Comparison of ENCODE assay signal across 1 cellular context in the genomic region with DNA sequence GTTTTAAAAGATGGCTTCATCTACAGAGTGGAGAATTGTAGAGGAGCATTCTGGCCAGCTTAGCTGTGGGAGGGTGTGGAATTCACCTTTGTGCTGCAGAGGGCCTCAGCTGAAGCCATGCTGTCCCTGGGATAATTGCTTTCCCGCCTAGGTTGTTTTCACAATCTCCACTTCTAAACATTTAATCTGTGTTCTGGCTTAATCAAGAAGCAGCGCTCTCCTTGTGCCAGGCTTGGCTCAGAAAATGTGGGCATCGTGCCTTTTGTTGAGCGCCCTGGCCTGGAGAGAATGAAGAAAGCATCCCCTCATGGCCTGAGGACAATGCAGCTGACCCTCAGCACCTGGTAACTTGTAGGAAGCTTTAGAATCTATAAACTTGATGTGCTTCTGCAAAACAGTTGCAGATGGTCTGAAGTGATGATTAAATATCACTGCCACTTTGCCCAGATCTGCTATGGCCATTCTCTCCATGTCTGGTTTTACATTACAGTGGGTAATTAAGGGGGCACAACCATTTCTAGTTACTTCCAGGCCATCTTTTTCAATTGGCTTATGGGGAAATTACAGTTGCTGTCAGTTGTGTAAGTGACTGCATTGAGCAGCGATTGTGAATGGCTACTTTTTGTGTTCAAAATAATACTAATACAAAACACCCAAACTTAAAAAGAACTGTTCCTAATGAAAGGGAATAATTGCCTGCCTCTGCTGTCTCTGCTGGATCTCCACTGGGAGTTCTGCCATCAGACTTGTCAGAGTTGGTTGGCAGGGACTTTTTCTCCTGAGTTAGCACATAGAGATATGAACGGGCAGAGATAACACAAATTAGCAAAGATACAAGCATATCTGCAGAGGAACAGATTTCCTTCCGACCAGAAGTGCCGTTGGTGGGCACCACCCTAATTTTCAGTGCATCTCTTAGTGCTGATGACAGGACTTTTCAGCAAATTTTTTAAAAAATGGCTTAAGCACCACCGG.
TF ChIP-seq lines count a peak whose summit lies in the region.

No MANE protein-coding gene starts in this region.

TF ChIP-seq in K562, 482 proteins besides CTCF, POLR2A, EP300 and RAD21 (continued from another document):
- TF ChIP-seq, protein P1, sequence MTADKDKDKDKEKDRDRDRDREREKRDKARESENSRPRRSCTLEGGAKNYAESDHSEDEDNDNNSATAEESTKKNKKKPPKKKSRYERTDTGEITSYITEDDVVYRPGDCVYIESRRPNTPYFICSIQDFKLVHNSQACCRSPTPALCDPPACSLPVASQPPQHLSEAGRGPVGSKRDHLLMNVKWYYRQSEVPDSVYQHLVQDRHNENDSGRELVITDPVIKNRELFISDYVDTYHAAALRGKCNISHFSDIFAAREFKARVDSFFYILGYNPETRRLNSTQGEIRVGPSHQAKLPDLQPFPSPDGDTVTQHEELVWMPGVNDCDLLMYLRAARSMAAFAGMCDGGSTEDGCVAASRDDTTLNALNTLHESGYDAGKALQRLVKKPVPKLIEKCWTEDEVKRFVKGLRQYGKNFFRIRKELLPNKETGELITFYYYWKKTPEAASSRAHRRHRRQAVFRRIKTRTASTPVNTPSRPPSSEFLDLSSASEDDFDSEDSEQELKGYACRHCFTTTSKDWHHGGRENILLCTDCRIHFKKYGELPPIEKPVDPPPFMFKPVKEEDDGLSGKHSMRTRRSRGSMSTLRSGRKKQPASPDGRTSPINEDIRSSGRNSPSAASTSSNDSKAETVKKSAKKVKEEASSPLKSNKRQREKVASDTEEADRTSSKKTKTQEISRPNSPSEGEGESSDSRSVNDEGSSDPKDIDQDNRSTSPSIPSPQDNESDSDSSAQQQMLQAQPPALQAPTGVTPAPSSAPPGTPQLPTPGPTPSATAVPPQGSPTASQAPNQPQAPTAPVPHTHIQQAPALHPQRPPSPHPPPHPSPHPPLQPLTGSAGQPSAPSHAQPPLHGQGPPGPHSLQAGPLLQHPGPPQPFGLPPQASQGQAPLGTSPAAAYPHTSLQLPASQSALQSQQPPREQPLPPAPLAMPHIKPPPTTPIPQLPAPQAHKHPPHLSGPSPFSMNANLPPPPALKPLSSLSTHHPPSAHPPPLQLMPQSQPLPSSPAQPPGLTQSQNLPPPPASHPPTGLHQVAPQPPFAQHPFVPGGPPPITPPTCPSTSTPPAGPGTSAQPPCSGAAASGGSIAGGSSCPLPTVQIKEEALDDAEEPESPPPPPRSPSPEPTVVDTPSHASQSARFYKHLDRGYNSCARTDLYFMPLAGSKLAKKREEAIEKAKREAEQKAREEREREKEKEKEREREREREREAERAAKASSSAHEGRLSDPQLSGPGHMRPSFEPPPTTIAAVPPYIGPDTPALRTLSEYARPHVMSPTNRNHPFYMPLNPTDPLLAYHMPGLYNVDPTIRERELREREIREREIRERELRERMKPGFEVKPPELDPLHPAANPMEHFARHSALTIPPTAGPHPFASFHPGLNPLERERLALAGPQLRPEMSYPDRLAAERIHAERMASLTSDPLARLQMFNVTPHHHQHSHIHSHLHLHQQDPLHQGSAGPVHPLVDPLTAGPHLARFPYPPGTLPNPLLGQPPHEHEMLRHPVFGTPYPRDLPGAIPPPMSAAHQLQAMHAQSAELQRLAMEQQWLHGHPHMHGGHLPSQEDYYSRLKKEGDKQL (CRISPR knock-in tag; IDR thresholded peaks at IDR 0.05; ENCODE audit: borderline replicate concordance) = no peak
- TF ChIP-seq ZNF583 (CRISPR knock-in tag; IDR thresholded peaks at IDR 0.05) (no peak), MEIS2 (IDR thresholded peaks at IDR 0.05; ENCODE audit: partially characterized antibody) (peak; percentile 37), POLR2B (IDR thresholded peaks at IDR 0.05; ENCODE audit: low read depth, partially characterized antibody) (no peak), NFRKB (IDR thresholded peaks at IDR 0.05; ENCODE audit: low read depth) (no peak), SP1 (CRISPR knock-in tag; IDR thresholded peaks at IDR 0.05) (no peak), NFIC (IDR thresholded peaks at IDR 0.05) (no peak), C11orf30 (IDR thresholded peaks at IDR 0.05; ENCODE audit: low read depth) (peak; percentile 9; the same call in 1 of the 2 replicates), GTF2A2 (tag; IDR thresholded peaks at IDR 0.05) (no peak), MTA1 (IDR thresholded peaks at IDR 0.05; ENCODE audit: borderline replicate concordance) (no peak), RCOR1 (IDR thresholded peaks at IDR 0.05; ENCODE audit: borderline replicate concordance in 1 of 2, low read depth in 2 of 2, low read length in 2 of 2) (peak in 1 of 2 experiments; percentile 66; a peak in 1 of 4 replicates), ZNF316 (IDR thresholded peaks at IDR 0.05) (peak; percentile 23; the same call in 1 of the 2 replicates), HDAC3 (IDR thresholded peaks at IDR 0.05; ENCODE audit: borderline replicate concordance, partially characterized antibody) (no peak), ZNF431 (CRISPR knock-in tag; IDR thresholded peaks at IDR 0.05) (no peak), TBP (optimal IDR thresholded peaks at IDR 0.05; ENCODE audit: low read depth, low read length) (no peak), MTA3 (IDR thresholded peaks at IDR 0.05; ENCODE audit: borderline replicate concordance) (no peak), CCNT2 (IDR thresholded peaks at IDR 0.05; ENCODE audit: borderline replicate concordance, extremely low read depth, insufficient read length, low read depth, low read length) (no peak), BRCA1 (IDR thresholded peaks at IDR 0.05) (no peak), BRCA1 (CRISPR knock-in tag; IDR thresholded peaks at IDR 0.05) (no peak), CBFA2T2 (conservative IDR thresholded peaks at IDR 0.05) (0 out of 2 replicates have a peak, but pooled peaks have one; percentile 22), ATF7 (IDR thresholded peaks at IDR 0.05) (no peak), ZNF75A (CRISPR knock-in tag; IDR thresholded peaks at IDR 0.05) (no peak), NFXL1 (CRISPR knock-in tag; IDR thresholded peaks at IDR 0.05) (no peak), TEAD1 (CRISPR knock-in tag; IDR thresholded peaks at IDR 0.05) (no peak), PCBP2 (IDR thresholded peaks at IDR 0.05; ENCODE audit: low read depth, low read length, poor library complexity, severe bottlenecking) (no peak), ZNF830 (CRISPR knock-in tag; IDR thresholded peaks at IDR 0.05) (no peak), ARID1B (IDR thresholded peaks at IDR 0.05) (peak; percentile 57), ZKSCAN1 (IDR thresholded peaks at IDR 0.05; ENCODE audit: low read depth, low read length) (no peak), ILF3 (IDR thresholded peaks at IDR 0.05; ENCODE audit: borderline replicate concordance) (no peak), ZNF324 (CRISPR knock-in tag; IDR thresholded peaks at IDR 0.05) (no peak), LEF1 (IDR thresholded peaks at IDR 0.05) (no peak), TAL1 (IDR thresholded peaks at IDR 0.05) (peak; percentile 36; the same call in 1 of the 2 replicates)
- TF ChIP-seq, protein P2, sequence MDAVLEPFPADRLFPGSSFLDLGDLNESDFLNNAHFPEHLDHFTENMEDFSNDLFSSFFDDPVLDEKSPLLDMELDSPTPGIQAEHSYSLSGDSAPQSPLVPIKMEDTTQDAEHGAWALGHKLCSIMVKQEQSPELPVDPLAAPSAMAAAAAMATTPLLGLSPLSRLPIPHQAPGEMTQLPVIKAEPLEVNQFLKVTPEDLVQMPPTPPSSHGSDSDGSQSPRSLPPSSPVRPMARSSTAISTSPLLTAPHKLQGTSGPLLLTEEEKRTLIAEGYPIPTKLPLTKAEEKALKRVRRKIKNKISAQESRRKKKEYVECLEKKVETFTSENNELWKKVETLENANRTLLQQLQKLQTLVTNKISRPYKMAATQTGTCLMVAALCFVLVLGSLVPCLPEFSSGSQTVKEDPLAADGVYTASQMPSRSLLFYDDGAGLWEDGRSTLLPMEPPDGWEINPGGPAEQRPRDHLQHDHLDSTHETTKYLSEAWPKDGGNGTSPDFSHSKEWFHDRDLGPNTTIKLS (IDR thresholded peaks at IDR 0.05; ENCODE audit: borderline replicate concordance, low read depth) = no peak
- TF ChIP-seq, protein P3, sequence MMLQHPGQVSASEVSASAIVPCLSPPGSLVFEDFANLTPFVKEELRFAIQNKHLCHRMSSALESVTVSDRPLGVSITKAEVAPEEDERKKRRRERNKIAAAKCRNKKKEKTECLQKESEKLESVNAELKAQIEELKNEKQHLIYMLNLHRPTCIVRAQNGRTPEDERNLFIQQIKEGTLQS (IDR thresholded peaks at IDR 0.05) = no peak
- TF ChIP-seq, protein P3 (CRISPR knock-in tag; conservative IDR thresholded peaks at IDR 0.05) = no peak
- TF ChIP-seq, protein P4, sequence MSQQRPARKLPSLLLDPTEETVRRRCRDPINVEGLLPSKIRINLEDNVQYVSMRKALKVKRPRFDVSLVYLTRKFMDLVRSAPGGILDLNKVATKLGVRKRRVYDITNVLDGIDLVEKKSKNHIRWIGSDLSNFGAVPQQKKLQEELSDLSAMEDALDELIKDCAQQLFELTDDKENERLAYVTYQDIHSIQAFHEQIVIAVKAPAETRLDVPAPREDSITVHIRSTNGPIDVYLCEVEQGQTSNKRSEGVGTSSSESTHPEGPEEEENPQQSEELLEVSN (IDR thresholded peaks at IDR 0.05; ENCODE audit: borderline replicate concordance in 1 of 2, extremely low read depth in 1 of 2, insufficient read depth in 1 of 2, insufficient read length in 1 of 2, low read depth in 1 of 2, low read length in 1 of 2, poor library complexity in 1 of 2, severe bottlenecking in 1 of 2) = peak in 1 of 2 experiments; percentile 45
- TF ChIP-seq, protein P5, sequence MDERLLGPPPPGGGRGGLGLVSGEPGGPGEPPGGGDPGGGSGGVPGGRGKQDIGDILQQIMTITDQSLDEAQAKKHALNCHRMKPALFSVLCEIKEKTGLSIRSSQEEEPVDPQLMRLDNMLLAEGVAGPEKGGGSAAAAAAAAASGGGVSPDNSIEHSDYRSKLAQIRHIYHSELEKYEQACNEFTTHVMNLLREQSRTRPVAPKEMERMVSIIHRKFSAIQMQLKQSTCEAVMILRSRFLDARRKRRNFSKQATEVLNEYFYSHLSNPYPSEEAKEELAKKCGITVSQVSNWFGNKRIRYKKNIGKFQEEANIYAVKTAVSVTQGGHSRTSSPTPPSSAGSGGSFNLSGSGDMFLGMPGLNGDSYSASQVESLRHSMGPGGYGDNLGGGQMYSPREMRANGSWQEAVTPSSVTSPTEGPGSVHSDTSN (CRISPR knock-in tag; IDR thresholded peaks at IDR 0.05; ENCODE audit: low read depth) = no peak
- TF ChIP-seq, protein P5 (tag; conservative IDR thresholded peaks at IDR 0.05; ENCODE audit: low read depth) = 0 out of 2 replicates have a peak, but pooled peaks have one; percentile 16
- TF ChIP-seq, protein P6, sequence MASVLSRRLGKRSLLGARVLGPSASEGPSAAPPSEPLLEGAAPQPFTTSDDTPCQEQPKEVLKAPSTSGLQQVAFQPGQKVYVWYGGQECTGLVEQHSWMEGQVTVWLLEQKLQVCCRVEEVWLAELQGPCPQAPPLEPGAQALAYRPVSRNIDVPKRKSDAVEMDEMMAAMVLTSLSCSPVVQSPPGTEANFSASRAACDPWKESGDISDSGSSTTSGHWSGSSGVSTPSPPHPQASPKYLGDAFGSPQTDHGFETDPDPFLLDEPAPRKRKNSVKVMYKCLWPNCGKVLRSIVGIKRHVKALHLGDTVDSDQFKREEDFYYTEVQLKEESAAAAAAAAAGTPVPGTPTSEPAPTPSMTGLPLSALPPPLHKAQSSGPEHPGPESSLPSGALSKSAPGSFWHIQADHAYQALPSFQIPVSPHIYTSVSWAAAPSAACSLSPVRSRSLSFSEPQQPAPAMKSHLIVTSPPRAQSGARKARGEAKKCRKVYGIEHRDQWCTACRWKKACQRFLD (CRISPR knock-in tag; IDR thresholded peaks at IDR 0.05) = no peak
- TF ChIP-seq, protein P7, sequence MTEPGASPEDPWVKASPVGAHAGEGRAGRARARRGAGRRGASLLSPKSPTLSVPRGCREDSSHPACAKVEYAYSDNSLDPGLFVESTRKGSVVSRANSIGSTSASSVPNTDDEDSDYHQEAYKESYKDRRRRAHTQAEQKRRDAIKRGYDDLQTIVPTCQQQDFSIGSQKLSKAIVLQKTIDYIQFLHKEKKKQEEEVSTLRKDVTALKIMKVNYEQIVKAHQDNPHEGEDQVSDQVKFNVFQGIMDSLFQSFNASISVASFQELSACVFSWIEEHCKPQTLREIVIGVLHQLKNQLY (CRISPR knock-in tag; conservative IDR thresholded peaks at IDR 0.05) = no peak
